In genomic region chr19:22545751-22546150, GRCh38 we compare ENCODE assay signal across 8 cellular contexts.
DNase-seq lines count a peak whose midpoint lies in the region; ATAC-seq and TF ChIP-seq lines count a peak whose summit lies in the region.

No MANE protein-coding gene starts in this region.

- H3K9me3 Mint-ChIP-seq in activated CD8-positive, alpha-beta T cell treated with anti-CD3 and anti-CD28 coated beads for 36 hours = peaks cover 42% of the 10 kb centered on the region
- peaks cover 10% of the 10 kb centered on the region for H3K9me3 Mint-ChIP-seq in type B pancreatic cell

- H3K27me3 Mint-ChIP-seq in activated CD8-positive, alpha-beta T cell treated with anti-CD3 and anti-CD28 coated beads for 36 hours = no peaks in the 10 kb centered on the region
- H3K27me3 Mint-ChIP-seq in type B pancreatic cell = no peaks in the 10 kb centered on the region

- H3K27ac Mint-ChIP-seq in activated CD8-positive, alpha-beta T cell treated with anti-CD3 and anti-CD28 coated beads for 36 hours = no peak overlapping the region
- H3K27ac Mint-ChIP-seq in type B pancreatic cell = no peak overlapping the region

- DNase-seq in ELR (ENCODE audit: low read depth) = peak; percentile 30
- peak; percentile 52 for DNase-seq in HuH-7.5 (ENCODE audit: low spot score)
- peak; percentile 61 for DNase-seq in activated CD8-positive, alpha-beta T cell treated with anti-CD3 and anti-CD28 coated beads for 36 hours
- DNase-seq in left kidney (ENCODE audit: low read depth, low spot score) = peak; percentile 44
- DNase-seq in type B pancreatic cell (ENCODE audit: extremely low spot score, unreplicated experiment) = no peak
- no peak for DNase-seq in activated CD4-positive, CD25-positive, alpha-beta regulatory T cell (lab: John Stamatoyannopoulos, UW)

- CTCF ChIA-PET in activated CD8-positive, alpha-beta T cell treated with anti-CD3 and anti-CD28 coated beads for 36 hours (lab: Charles Lee) = no interaction called here

- ATAC-seq in activated CD8-positive, alpha-beta T cell treated with anti-CD3 and anti-CD28 coated beads for 36 hours = no peak
- ATAC-seq in GM21576 (IDR thresholded peaks at IDR 0.05; ENCODE audit: unreplicated experiment) (no peak), GM21526 (IDR thresholded peaks at IDR 0.05; ENCODE audit: low FRiP score, unreplicated experiment) (no peak)

- H3K4me1 Mint-ChIP-seq in activated CD8-positive, alpha-beta T cell treated with anti-CD3 and anti-CD28 coated beads for 36 hours (ENCODE audit: low read depth) = no peaks in the 10 kb centered on the region
- no peaks in the 10 kb centered on the region for H3K4me1 Mint-ChIP-seq in type B pancreatic cell (ENCODE audit: unreplicated experiment)

- peaks cover 3% of the 10 kb centered on the region for H3K36me3 Mint-ChIP-seq in activated CD8-positive, alpha-beta T cell treated with anti-CD3 and anti-CD28 coated beads for 36 hours (ENCODE audit: low read depth)
- no peaks in the 10 kb centered on the region for H3K36me3 Mint-ChIP-seq in type B pancreatic cell

- peak; percentile 57 for TF ChIP-seq CTCF in activated CD8-positive, alpha-beta T cell treated with anti-CD3 and anti-CD28 coated beads for 36 hours (IDR thresholded peaks at IDR 0.05)
- peak; percentile 50 for TF ChIP-seq CTCF in type B pancreatic cell (conservative IDR thresholded peaks at IDR 0.05)

- no peak overlapping the region for H3K4me3 Mint-ChIP-seq in activated CD8-positive, alpha-beta T cell treated with anti-CD3 and anti-CD28 coated beads for 36 hours
- H3K4me3 Mint-ChIP-seq in type B pancreatic cell = no peak overlapping the region

- POLR2A ChIA-PET in activated CD8-positive, alpha-beta T cell treated with anti-CD3 and anti-CD28 coated beads for 36 hours (lab: Charles Lee) = interaction anchor here (0.6 kb wide), 1 partner anchor 64 kb away, joined by 3 read pairs; no protein-coding TSS in a partner anchor

- intact Hi-C loops in activated CD8-positive, alpha-beta T cell treated with anti-CD3 and anti-CD28 coated beads for 36 hours (cut with micrococcal nuclease) = no loop called here

Comparison
In these comparisons a context has a peak if more than half of its experiments do, and no peak if none do; other contexts are left out.
1. DNase-seq: peak in ELR (single experiment), HuH-7.5 (single experiment), activated CD8-positive, alpha-beta T cell treated with anti-CD3 and anti-CD28 coated beads for 36 hours (single experiment) and left kidney (single experiment); none in type B pancreatic cell (single experiment) and activated CD4-positive, CD25-positive, alpha-beta regulatory T cell (0 of 4).